ENCODE assay signal across 16 cellular contexts in genomic region chr13:40409278-40409677, GRCh38.
DNase-seq lines count a peak whose midpoint lies in the region; ATAC-seq and TF ChIP-seq lines count a peak whose summit lies in the region.
"Had no signal": no experiment of that assay in that cellular context is flagged by ENCODE, and none has a peak within 500 bp of the region (broad histone marks: within the 10 kb centered on the region; RNA-seq: fewer than 3 reads in every experiment).

No MANE protein-coding gene starts in this region.

- H3K23ac ChIP-seq in trophoblast cell (ENCODE audit: low read length): no peak overlapping the region

- no peak overlapping the region for H3K4me2 ChIP-seq in trophoblast cell (ENCODE audit: low read length)

- H3K4me3 ChIP-seq in breast epithelium (no peak overlapping the region), trophoblast cell (ENCODE audit: low read depth, low read length) (no peak overlapping the region), upper lobe of left lung (no peak overlapping the region)
- H3K4me3 ChIP-seq: SJCRH30 had no signal

- H3K27ac Mint-ChIP-seq in WTC11: no peak overlapping the region

- no peaks in the 10 kb centered on the region for H3K79me2 ChIP-seq in trophoblast cell (ENCODE audit: control insufficient read depth, insufficient read depth, low read length, poor library complexity)

- POLR2A ChIA-PET in WTC11 (lab: Charles Lee): no interaction called here

- H3K18ac ChIP-seq in trophoblast cell (ENCODE audit: low read length): no peak overlapping the region

- no peaks in the 10 kb centered on the region for H3K27me3 Mint-ChIP-seq in WTC11 (ENCODE audit: low read depth)

- H3K4ac ChIP-seq in trophoblast cell (ENCODE audit: low read depth, low read length): no peak overlapping the region

- peaks cover 3% of the 10 kb centered on the region for H3K36me3 Mint-ChIP-seq in WTC11

- H3K36me3 ChIP-seq in breast epithelium (no peaks in the 10 kb centered on the region), trophoblast cell (ENCODE audit: control insufficient read depth in 1 of 2, insufficient read depth in 2 of 2, low read length in 2 of 2) (no peaks in the 10 kb centered on the region), upper lobe of left lung (no peaks in the 10 kb centered on the region)
- H3K36me3 ChIP-seq: SJCRH30 had no signal

- no peak overlapping the region for H3K4me3 Mint-ChIP-seq in WTC11

- CTCF ChIA-PET in WTC11 (lab: Charles Lee): no interaction called here

- H3K79me1 ChIP-seq in trophoblast cell (ENCODE audit: low read length): peaks cover 9% of the 10 kb centered on the region

- no peak overlapping the region for H2BK5ac ChIP-seq in trophoblast cell (ENCODE audit: low read depth, low read length, poor library complexity)

- H2BK12ac ChIP-seq in trophoblast cell (ENCODE audit: low read length): no peak overlapping the region

- peaks cover 14% of the 10 kb centered on the region for H3K9me3 Mint-ChIP-seq in WTC11

- no peak overlapping the region for H4K12ac ChIP-seq in trophoblast cell (ENCODE audit: low read depth, low read length)

- H2AFZ ChIP-seq in trophoblast cell (ENCODE audit: insufficient read depth, low read length, poor library complexity): no peak overlapping the region

- no peak for TF ChIP-seq EP300 in upper lobe of left lung (IDR thresholded peaks at IDR 0.05)

- WGBS in trophoblast cell (ENCODE audit: extremely low coverage, insufficient coverage, insufficient read length): no CpG with 5 or more reads among the region's 2 CpGs
- 96% methylated on average over 2 of the region's 2 CpGs; no CpG with 5 or more reads in 1 of the 2 donors for WGBS in upper lobe of left lung, 2 donors

- peak overlapping the region; percentile 24 for H2BK120ac ChIP-seq in trophoblast cell (ENCODE audit: insufficient read depth, low read length, poor library complexity)

- DNase-seq in activated effector memory CD4-positive, alpha-beta T cell treated with anti-CD3 and anti-CD28 coated beads, Interleukin-2, amount 50 U/mL, for 16 hours: peak; percentile 24
- DNase-seq in activated effector memory CD4-positive, alpha-beta T cell treated with Interleukin-2 at 50 U/mL for 16 hours: no peak
- DNase-seq in breast epithelium (ENCODE audit: low spot score in 2 of 2) (no peak), trophoblast cell (no peak), upper lobe of left lung (no peak), NCI-H748 (lab: John Stamatoyannopoulos, UW; ENCODE audit: unreplicated experiment) (no peak), WTC11 (ENCODE audit: low spot score) (no peak)
- DNase-seq: 8988T, COR-L47, Kasumi-1, NCI-H1436, NCI-H2029 treated with DMSO at 0.1 percent for 48 hours, NCI-H510A treated with DMSO at 0.1 percent for 48 hours, SJCRH30 had no signal

- H3K9me3 ChIP-seq in breast epithelium (peaks cover 0 to 5% of the 10 kb centered on the region in 2 donors), trophoblast cell (ENCODE audit: insufficient read depth, low read depth, low read length) (no peaks in the 10 kb centered on the region), upper lobe of left lung (peaks cover 0 to 6% (median 0%) of the 10 kb centered on the region in 4 donors)
- H3K9me3 ChIP-seq: SJCRH30 had no signal

- H3K4me1 Mint-ChIP-seq in WTC11: no peaks in the 10 kb centered on the region

- ATAC-seq in upper lobe of left lung (ENCODE audit: low FRiP score in 2 of 2) (no peak), HG03442 (IDR thresholded peaks at IDR 0.05; ENCODE audit: unreplicated experiment) (no peak), WTC11 (no peak)

- no peak for TF ChIP-seq CTCF in breast epithelium (IDR thresholded peaks at IDR 0.05)
- TF ChIP-seq CTCF in upper lobe of left lung (IDR thresholded peaks at IDR 0.05): no peak
- TF ChIP-seq CTCF in WTC11 (IDR thresholded peaks at IDR 0.05): no peak

- H3K14ac ChIP-seq in trophoblast cell (ENCODE audit: low read length): no peak overlapping the region

- peak overlapping the region; percentile 54 to 66 for H3K27ac ChIP-seq in breast epithelium
- no peak overlapping the region for H3K27ac ChIP-seq in trophoblast cell (ENCODE audit: low read depth, low read length)
- peak overlapping the region in 3 of 4 donors; percentile 40 to 52 (median 50) for H3K27ac ChIP-seq in upper lobe of left lung
- H3K27ac ChIP-seq: C4-2B, SJCRH30 had no signal

- H3K27me3 ChIP-seq in breast epithelium (no peaks in the 10 kb centered on the region), trophoblast cell (ENCODE audit: insufficient read depth, low read length) (no peaks in the 10 kb centered on the region), upper lobe of left lung (no peaks in the 10 kb centered on the region)
- H3K27me3 ChIP-seq: SJCRH30 had no signal

- no peak for TF ChIP-seq POLR2A in breast epithelium (IDR thresholded peaks at IDR 0.05)
- TF ChIP-seq POLR2A in upper lobe of left lung (IDR thresholded peaks at IDR 0.05): no peak

- no peak overlapping the region for H4K8ac ChIP-seq in trophoblast cell (ENCODE audit: low read depth, low read length)

- no peaks in the 10 kb centered on the region for H3K4me1 ChIP-seq in breast epithelium
- peaks cover 0 to 1% of the 10 kb centered on the region in 2 experiments for H3K4me1 ChIP-seq in trophoblast cell (ENCODE audit: control insufficient read depth in 1 of 2, insufficient read depth in 2 of 2, low read length in 2 of 2)
- peaks cover 0 to 12% (median 0%) of the 10 kb centered on the region in 4 donors for H3K4me1 ChIP-seq in upper lobe of left lung
- H3K4me1 ChIP-seq: SJCRH30 had no signal

- H3K9ac ChIP-seq in trophoblast cell (ENCODE audit: low read length): no peak overlapping the region

- intact Hi-C loops in breast epithelium (cut with DNase I; ENCODE audit: low total_unique reads): no loop called here

- H2AK5ac ChIP-seq in trophoblast cell (ENCODE audit: low read length): no peak overlapping the region

- H4K91ac ChIP-seq in trophoblast cell (ENCODE audit: low read depth, low read length): no peak overlapping the region

TF ChIP-seq in WTC11, 78 proteins besides CTCF, POLR2A, EP300 and RAD21 (continues in another document):
- TF ChIP-seq ZNF671 (CRISPR knock-in tag; IDR thresholded peaks at IDR 0.05) (no peak), ZNF512 (CRISPR knock-in tag; IDR thresholded peaks at IDR 0.05; ENCODE audit: borderline replicate concordance) (no peak), ETV6 (CRISPR knock-in tag; IDR thresholded peaks at IDR 0.05) (no peak), CBFB (CRISPR knock-in tag; IDR thresholded peaks at IDR 0.05; ENCODE audit: low read depth) (no peak), ZNF281 (CRISPR knock-in tag; IDR thresholded peaks at IDR 0.05) (no peak), NR2C2 (CRISPR knock-in tag; IDR thresholded peaks at IDR 0.05) (no peak), TEAD4 (CRISPR knock-in tag; IDR thresholded peaks at IDR 0.05) (no peak), ZNF219 (CRISPR knock-in tag; IDR thresholded peaks at IDR 0.05; ENCODE audit: borderline replicate concordance) (no peak)
- TF ChIP-seq, protein P1, sequence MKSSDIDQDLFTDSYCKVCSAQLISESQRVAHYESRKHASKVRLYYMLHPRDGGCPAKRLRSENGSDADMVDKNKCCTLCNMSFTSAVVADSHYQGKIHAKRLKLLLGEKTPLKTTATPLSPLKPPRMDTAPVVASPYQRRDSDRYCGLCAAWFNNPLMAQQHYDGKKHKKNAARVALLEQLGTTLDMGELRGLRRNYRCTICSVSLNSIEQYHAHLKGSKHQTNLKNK (CRISPR knock-in tag; IDR thresholded peaks at IDR 0.05): no peak
